Comparison of ENCODE assay signal across 1 cellular context in the genomic region with DNA sequence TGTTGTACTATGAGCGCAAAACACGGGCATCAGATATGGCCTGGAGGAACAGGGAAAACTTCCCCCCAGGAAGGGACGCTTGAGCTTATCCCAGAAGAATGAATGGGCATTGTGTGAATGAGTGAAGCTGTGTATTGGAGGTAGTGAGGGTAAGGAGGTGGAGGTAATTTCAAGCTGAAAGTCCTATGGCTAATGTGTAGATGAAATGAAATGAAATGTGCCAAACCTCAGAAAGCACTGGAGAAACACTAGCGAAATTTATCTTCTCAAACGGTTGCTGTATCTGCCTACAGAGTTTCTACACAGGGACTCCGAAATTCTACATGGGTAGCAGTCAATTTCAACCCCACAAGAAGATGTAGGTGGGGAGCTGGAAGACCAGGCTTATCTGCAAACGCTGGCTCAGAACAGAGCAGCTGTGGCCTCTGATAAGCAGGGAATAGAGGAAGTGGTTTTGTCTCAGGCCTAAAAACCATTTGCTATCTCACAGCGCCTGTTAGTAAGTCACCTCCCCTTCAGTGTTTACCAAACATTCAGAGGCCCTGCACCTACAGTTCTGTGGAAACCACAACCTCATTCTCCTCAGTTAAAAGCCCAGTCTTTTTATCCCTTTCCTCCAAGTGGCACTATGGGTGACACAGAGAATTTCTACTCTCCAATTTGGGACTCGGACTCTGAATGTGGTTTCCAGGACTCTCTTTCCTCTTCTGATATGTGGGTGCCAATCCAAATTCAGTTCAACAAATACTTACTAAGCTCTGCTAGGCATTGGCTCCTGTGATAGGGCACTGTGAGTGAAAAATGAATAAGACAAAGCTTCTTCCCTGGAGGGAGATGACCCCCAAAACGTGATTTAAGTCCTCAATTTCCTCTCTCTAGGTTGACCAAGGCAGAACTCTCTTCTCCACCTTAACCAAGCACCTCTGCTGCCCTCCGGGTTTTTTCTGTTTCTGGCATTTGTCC.
TF ChIP-seq lines count a peak whose summit lies in the region.

No MANE protein-coding gene starts in this region.

TF ChIP-seq in K562, 482 proteins besides CTCF, POLR2A, EP300 and RAD21 (continued from another document and continues in another):
- TF ChIP-seq ZBTB40 (IDR thresholded peaks at IDR 0.05) (peak; percentile 67), ZBTB40 (CRISPR knock-in tag; IDR thresholded peaks at IDR 0.05) (no peak), SRF (CRISPR knock-in tag; IDR thresholded peaks at IDR 0.05) (peak in 1 of 2 experiments; percentile 76; a peak in 2 of 4 replicates), THAP12 (CRISPR knock-in tag; IDR thresholded peaks at IDR 0.05) (no peak), CBFA2T2 (conservative IDR thresholded peaks at IDR 0.05) (peak; percentile 100), ZFX (CRISPR knock-in tag; IDR thresholded peaks at IDR 0.05) (peak; percentile 70; the same call in 1 of the 2 replicates), HSF4 (CRISPR knock-in tag; IDR thresholded peaks at IDR 0.05; ENCODE audit: borderline replicate concordance) (no peak), HEY1 (CRISPR knock-in tag; IDR thresholded peaks at IDR 0.05; ENCODE audit: borderline replicate concordance) (peak; percentile 97), EHMT2 (IDR thresholded peaks at IDR 0.05) (peak; percentile 61; the same call in 1 of the 2 replicates), TCF3 (CRISPR knock-in tag; IDR thresholded peaks at IDR 0.05) (peak; percentile 100), SMAD4 (CRISPR knock-in tag; conservative IDR thresholded peaks at IDR 0.05) (peak; percentile 99), GTF2F1 (IDR thresholded peaks at IDR 0.05; ENCODE audit: low read depth, low read length) (no peak; the same call in 1 of the 2 replicates), TEAD2 (tag; IDR thresholded peaks at IDR 0.05) (no peak), ETV5 (CRISPR knock-in tag; IDR thresholded peaks at IDR 0.05; ENCODE audit: low read depth) (peak; percentile 98), PHF8 (IDR thresholded peaks at IDR 0.05; ENCODE audit: borderline replicate concordance, low read length) (no peak), PRMT5 (CRISPR knock-in tag; IDR thresholded peaks at IDR 0.05) (no peak), KLF1 (tag; IDR thresholded peaks at IDR 0.05) (0 out of 2 replicates have a peak, but pooled peaks have one; percentile 17), RREB1 (CRISPR knock-in tag; IDR thresholded peaks at IDR 0.05) (no peak), MAFF (IDR thresholded peaks at IDR 0.05; ENCODE audit: low read length) (peak; percentile 12; the same call in 1 of the 2 replicates), HDAC1 (IDR thresholded peaks at IDR 0.05) (peak in 1 of 2 experiments; percentile 86; a peak in 2 of 4 replicates)
- TF ChIP-seq, protein P1, sequence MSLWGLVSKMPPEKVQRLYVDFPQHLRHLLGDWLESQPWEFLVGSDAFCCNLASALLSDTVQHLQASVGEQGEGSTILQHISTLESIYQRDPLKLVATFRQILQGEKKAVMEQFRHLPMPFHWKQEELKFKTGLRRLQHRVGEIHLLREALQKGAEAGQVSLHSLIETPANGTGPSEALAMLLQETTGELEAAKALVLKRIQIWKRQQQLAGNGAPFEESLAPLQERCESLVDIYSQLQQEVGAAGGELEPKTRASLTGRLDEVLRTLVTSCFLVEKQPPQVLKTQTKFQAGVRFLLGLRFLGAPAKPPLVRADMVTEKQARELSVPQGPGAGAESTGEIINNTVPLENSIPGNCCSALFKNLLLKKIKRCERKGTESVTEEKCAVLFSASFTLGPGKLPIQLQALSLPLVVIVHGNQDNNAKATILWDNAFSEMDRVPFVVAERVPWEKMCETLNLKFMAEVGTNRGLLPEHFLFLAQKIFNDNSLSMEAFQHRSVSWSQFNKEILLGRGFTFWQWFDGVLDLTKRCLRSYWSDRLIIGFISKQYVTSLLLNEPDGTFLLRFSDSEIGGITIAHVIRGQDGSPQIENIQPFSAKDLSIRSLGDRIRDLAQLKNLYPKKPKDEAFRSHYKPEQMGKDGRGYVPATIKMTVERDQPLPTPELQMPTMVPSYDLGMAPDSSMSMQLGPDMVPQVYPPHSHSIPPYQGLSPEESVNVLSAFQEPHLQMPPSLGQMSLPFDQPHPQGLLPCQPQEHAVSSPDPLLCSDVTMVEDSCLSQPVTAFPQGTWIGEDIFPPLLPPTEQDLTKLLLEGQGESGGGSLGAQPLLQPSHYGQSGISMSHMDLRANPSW (CRISPR knock-in tag; IDR thresholded peaks at IDR 0.05) = no peak
- TF ChIP-seq, protein P2, sequence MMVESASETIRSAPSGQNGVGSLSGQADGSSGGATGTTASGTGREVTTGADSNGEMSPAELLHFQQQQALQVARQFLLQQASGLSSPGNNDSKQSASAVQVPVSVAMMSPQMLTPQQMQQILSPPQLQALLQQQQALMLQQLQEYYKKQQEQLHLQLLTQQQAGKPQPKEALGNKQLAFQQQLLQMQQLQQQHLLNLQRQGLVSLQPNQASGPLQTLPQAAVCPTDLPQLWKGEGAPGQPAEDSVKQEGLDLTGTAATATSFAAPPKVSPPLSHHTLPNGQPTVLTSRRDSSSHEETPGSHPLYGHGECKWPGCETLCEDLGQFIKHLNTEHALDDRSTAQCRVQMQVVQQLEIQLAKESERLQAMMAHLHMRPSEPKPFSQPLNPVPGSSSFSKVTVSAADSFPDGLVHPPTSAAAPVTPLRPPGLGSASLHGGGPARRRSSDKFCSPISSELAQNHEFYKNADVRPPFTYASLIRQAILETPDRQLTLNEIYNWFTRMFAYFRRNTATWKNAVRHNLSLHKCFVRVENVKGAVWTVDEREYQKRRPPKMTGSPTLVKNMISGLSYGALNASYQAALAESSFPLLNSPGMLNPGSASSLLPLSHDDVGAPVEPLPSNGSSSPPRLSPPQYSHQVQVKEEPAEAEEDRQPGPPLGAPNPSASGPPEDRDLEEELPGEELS (CRISPR knock-in tag; IDR thresholded peaks at IDR 0.05; ENCODE audit: borderline replicate concordance) = peak; percentile 97
- TF ChIP-seq, protein P3, sequence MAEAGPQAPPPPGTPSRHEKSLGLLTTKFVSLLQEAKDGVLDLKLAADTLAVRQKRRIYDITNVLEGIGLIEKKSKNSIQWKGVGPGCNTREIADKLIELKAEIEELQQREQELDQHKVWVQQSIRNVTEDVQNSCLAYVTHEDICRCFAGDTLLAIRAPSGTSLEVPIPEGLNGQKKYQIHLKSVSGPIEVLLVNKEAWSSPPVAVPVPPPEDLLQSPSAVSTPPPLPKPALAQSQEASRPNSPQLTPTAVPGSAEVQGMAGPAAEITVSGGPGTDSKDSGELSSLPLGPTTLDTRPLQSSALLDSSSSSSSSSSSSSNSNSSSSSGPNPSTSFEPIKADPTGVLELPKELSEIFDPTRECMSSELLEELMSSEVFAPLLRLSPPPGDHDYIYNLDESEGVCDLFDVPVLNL (CRISPR knock-in tag; IDR thresholded peaks at IDR 0.05; ENCODE audit: low read depth) = no peak
